ENCODE assay signal across 2 cellular contexts in the genomic region with DNA sequence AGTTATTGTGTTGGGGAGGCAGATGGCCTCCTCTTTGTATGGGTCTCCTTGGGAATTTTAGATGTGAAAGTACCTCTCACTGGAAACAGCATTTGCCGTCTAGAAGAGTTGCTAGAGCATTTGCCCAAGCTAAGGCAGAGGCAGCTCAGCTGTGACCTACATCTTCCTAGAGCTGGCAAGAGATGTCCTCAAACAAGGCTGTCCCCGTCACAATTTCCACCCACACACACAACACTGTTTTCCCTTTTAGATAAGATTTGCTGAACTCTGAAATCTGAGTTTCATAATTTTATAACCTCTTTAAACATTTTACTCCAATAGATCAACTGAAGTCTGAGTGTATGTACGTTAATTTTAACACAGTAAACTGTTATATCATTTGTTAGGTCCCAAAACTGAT.
A peak's percentile ranks its signal among the peaks of the same experiment; 100 is the strongest.
TF ChIP-seq lines count a peak whose summit lies in the region.

No MANE protein-coding gene starts in this region.

TF ChIP-seq in liver, 16 proteins besides CTCF, POLR2A, EP300 and RAD21 (continued from another document):
- TF ChIP-seq MAX (IDR thresholded peaks at IDR 0.05) (peak; percentile 36), YY1 (IDR thresholded peaks at IDR 0.05) (peak; percentile 40), EGR1 (IDR thresholded peaks at IDR 0.05; ENCODE audit: low read depth in 2 of 2) (peak; percentile 79 to 96), GABPA (IDR thresholded peaks at IDR 0.05 in 1 of 2, conservative IDR thresholded peaks at IDR 0.05 in 1 of 2) (no peak), JUND (IDR thresholded peaks at IDR 0.05) (peak; percentile 96 to 98), FOXA1 (IDR thresholded peaks at IDR 0.05) (peak; percentile 20), SP1 (IDR thresholded peaks at IDR 0.05) (peak; percentile 77), NR2F2 (IDR thresholded peaks at IDR 0.05) (peak; percentile 22), HNF4A (conservative IDR thresholded peaks at IDR 0.05) (peak; percentile 64 to 84), HNF4G (IDR thresholded peaks at IDR 0.05) (no peak), RXRA (IDR thresholded peaks at IDR 0.05) (peak; percentile 80 to 84), FOXA2 (IDR thresholded peaks at IDR 0.05) (peak; percentile 36)
- TF ChIP-seq, protein P1, sequence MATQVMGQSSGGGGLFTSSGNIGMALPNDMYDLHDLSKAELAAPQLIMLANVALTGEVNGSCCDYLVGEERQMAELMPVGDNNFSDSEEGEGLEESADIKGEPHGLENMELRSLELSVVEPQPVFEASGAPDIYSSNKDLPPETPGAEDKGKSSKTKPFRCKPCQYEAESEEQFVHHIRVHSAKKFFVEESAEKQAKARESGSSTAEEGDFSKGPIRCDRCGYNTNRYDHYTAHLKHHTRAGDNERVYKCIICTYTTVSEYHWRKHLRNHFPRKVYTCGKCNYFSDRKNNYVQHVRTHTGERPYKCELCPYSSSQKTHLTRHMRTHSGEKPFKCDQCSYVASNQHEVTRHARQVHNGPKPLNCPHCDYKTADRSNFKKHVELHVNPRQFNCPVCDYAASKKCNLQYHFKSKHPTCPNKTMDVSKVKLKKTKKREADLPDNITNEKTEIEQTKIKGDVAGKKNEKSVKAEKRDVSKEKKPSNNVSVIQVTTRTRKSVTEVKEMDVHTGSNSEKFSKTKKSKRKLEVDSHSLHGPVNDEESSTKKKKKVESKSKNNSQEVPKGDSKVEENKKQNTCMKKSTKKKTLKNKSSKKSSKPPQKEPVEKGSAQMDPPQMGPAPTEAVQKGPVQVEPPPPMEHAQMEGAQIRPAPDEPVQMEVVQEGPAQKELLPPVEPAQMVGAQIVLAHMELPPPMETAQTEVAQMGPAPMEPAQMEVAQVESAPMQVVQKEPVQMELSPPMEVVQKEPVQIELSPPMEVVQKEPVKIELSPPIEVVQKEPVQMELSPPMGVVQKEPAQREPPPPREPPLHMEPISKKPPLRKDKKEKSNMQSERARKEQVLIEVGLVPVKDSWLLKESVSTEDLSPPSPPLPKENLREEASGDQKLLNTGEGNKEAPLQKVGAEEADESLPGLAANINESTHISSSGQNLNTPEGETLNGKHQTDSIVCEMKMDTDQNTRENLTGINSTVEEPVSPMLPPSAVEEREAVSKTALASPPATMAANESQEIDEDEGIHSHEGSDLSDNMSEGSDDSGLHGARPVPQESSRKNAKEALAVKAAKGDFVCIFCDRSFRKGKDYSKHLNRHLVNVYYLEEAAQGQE (IDR thresholded peaks at IDR 0.05): peak; percentile 68
- TF ChIP-seq, protein P2, sequence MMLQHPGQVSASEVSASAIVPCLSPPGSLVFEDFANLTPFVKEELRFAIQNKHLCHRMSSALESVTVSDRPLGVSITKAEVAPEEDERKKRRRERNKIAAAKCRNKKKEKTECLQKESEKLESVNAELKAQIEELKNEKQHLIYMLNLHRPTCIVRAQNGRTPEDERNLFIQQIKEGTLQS (IDR thresholded peaks at IDR 0.05): peak; percentile 56
TF ChIP-seq in liver: peak in this region for 13.

TF ChIP-seq in HepG2, 621 proteins besides CTCF, POLR2A, EP300 and RAD21 (continued from another document):
- TF ChIP-seq CEBPZ (IDR thresholded peaks at IDR 0.05; ENCODE audit: low read length): no peak
- TF ChIP-seq MAFG (CRISPR knock-in tag; IDR thresholded peaks at IDR 0.05): no peak
- TF ChIP-seq ZSCAN9 (CRISPR knock-in tag; IDR thresholded peaks at IDR 0.05; ENCODE audit: borderline replicate concordance): no peak
- TF ChIP-seq RORA (CRISPR knock-in tag; IDR thresholded peaks at IDR 0.05): no peak
